ENCODE assay signal across 1 cellular context in genomic region chr18:711330-711692, GRCh38.
TF ChIP-seq lines count a peak whose summit lies in the region.

No MANE protein-coding gene starts in this region.

TF ChIP-seq in IMR-90, 13 proteins besides CTCF, POLR2A, EP300 and RAD21 (continued from another document):
- no peak for TF ChIP-seq BHLHE40 (IDR thresholded peaks at IDR 0.05; ENCODE audit: low read depth, low read length)
- TF ChIP-seq RFX5 (IDR thresholded peaks at IDR 0.05; ENCODE audit: low read depth, low read length) = no peak
- no peak for TF ChIP-seq MXI1 (IDR thresholded peaks at IDR 0.05; ENCODE audit: borderline replicate concordance, low read depth, low read length)
- no peak for TF ChIP-seq ELK1 (IDR thresholded peaks at IDR 0.05; ENCODE audit: borderline replicate concordance, low read depth, low read length)
- no peak for TF ChIP-seq SMC3 (IDR thresholded peaks at IDR 0.05; ENCODE audit: low read depth, low read length)
TF ChIP-seq in IMR-90: peak in this region for 0.
